In the genomic region with DNA sequence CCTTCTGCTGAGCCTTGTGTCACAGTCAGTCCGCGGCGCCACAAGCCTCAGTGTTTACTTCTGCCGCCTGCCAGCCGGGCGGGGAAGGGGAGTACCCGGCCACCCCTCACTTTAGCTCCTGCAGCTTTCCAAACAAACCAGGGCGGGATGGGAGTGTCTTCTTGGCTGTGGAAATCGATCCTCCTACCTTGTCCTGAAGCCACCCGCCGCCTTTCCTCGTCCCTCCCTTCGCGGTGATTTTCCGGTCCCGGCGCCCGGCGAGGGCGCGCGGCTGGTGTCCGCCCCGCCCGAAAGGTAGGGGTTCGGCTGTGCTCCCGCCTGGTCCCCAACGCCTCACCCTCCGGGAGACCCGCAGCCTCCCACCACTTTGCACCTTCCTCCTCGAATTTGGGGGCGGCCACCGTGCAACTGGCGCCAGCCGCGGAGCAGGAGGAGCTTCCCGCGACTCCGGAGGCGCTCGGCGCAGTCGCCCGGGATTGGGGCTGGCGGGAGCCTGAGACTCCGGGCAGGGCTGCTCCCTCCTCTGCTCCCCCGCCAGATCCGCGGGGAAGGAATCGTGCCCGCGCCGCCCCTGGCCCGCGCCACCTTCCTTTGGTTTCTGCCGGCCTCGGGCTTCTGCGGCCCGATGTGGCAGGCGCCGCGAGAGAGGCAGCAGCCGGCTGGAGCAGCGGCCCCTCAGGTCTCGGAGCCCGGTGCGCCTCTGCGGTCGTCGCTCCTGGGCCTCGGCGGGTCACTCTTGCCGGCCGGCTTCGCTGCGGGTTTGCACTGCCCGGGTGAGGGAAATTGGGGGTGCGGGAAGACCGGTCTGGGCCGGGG, we compare ENCODE assay signal across 8 cellular contexts. TPM values are rescaled to one million over a fixed set of nuclear protein-coding genes. Genes with fewer than 3 reads are reported as not detected.
DNase-seq lines count a peak whose midpoint lies in the region; ATAC-seq and TF ChIP-seq lines count a peak whose summit lies in the region.

No MANE protein-coding gene starts in this region.

- H2AFZ ChIP-seq in neuronal stem cell (ENCODE audit: low read length) = peak overlapping the region; percentile 99

- peak overlapping the region; percentile 85 for H3K4me2 ChIP-seq in neuronal stem cell (ENCODE audit: insufficient read depth, low read length, poor library complexity, severe bottlenecking)

- DNase-seq in SIG-M5 treated with dmso at 0.1 percent for 504 hours (lab: John Stamatoyannopoulos, UW; ENCODE audit: unreplicated experiment) (peak; percentile 65), SIG-M5 (lab: John Stamatoyannopoulos, UW) (no peak), HAP-1 (ENCODE audit: low spot score in 2 of 2) (peak; percentile 28 to 69), NB4 (ENCODE audit: low read depth) (peak; percentile 72), Right ventricle myocardium superior (peak; percentile 79), neuronal stem cell (ENCODE audit: low spot score) (peak; percentile 56), SKM-1 treated with dmso at 0.1 percent for 144 hours (lab: John Stamatoyannopoulos, UW; ENCODE audit: unreplicated experiment) (no peak)

- peaks cover 17% of the 10 kb centered on the region for H3K4me1 Mint-ChIP-seq in activated naive CD4-positive, alpha-beta T cell treated with anti-CD3 and anti-CD28 coated beads, Interleukin-2, amount 50 U/mL, for 24 hours

- peak overlapping the region; percentile 73 for H3K14ac ChIP-seq in neuronal stem cell (ENCODE audit: low read length)

- peak overlapping the region; percentile 65 for H2BK15ac ChIP-seq in neuronal stem cell (ENCODE audit: low read length)

- H3K4me3 Mint-ChIP-seq in activated naive CD4-positive, alpha-beta T cell treated with anti-CD3 and anti-CD28 coated beads, Interleukin-2, amount 50 U/mL, for 24 hours = peak overlapping the region; percentile 76

- no peak overlapping the region for H3K27ac Mint-ChIP-seq in activated naive CD4-positive, alpha-beta T cell treated with anti-CD3 and anti-CD28 coated beads, Interleukin-2, amount 50 U/mL, for 24 hours

- no peaks in the 10 kb centered on the region for H3K36me3 ChIP-seq in HAP-1 (replicated peaks)
- no peaks in the 10 kb centered on the region for H3K36me3 ChIP-seq in neuronal stem cell (replicated peaks in 1 of 2; ENCODE audit: control insufficient read depth in 2 of 2, insufficient read depth in 2 of 2, low read length in 2 of 2)

- peaks cover 44% of the 10 kb centered on the region for H3K27me3 Mint-ChIP-seq in activated naive CD4-positive, alpha-beta T cell treated with anti-CD3 and anti-CD28 coated beads, Interleukin-2, amount 50 U/mL, for 24 hours

- peak overlapping the region; percentile 90 for H3K23ac ChIP-seq in neuronal stem cell (ENCODE audit: low read depth, low read length, poor library complexity)

- ATAC-seq in Right ventricle myocardium superior (ENCODE audit: poor library complexity) = peak; percentile 84

- no peak overlapping the region for H2BK120ac ChIP-seq in neuronal stem cell (ENCODE audit: low read depth, low read length)

- no peak for TF ChIP-seq CTCF in NB4 (IDR thresholded peaks at IDR 0.05; ENCODE audit: low read depth, low read length)

- peak overlapping the region; percentile 97 for H3K18ac ChIP-seq in neuronal stem cell (ENCODE audit: low read length)

- H3K4me3 ChIP-seq in HAP-1 (peak overlapping the region; percentile 69), NB4 (ENCODE audit: low read depth, low read length) (peak overlapping the region; percentile 65), neuronal stem cell (ENCODE audit: low read length in 2 of 2) (peak overlapping the region; percentile 61 to 90)

- H4K91ac ChIP-seq in neuronal stem cell (ENCODE audit: low read depth, low read length, poor library complexity) = no peak overlapping the region

- intact Hi-C loops in Right ventricle myocardium superior (cut with DNase I) = loop anchor here (2.0 to 5.0 kb wide), 2 partner anchors 30 to 60 kb away; partner anchors contain the start of gene ST3GAL6

- H3K27ac ChIP-seq in neuronal stem cell (replicated peaks; ENCODE audit: low read length) = peak overlapping the region; percentile 61

- in situ Hi-C loops in HAP-1 (cut with MboI; ENCODE audit: low sequenced_read_pairs) = no loop called here

- H2AK5ac ChIP-seq in neuronal stem cell (ENCODE audit: low read depth, low read length) = no peak overlapping the region

- peak; percentile 36 for TF ChIP-seq POLR2A in NB4 (IDR thresholded peaks at IDR 0.05; ENCODE audit: extremely low read depth, insufficient read length)

- no peak overlapping the region for H2BK5ac ChIP-seq in neuronal stem cell (ENCODE audit: low read length)

- H3K9me3 ChIP-seq in HAP-1 = no peaks in the 10 kb centered on the region
- no peaks in the 10 kb centered on the region for H3K9me3 ChIP-seq in neuronal stem cell (replicated peaks in 1 of 2; ENCODE audit: control insufficient read depth in 2 of 2, insufficient read depth in 1 of 2, low read depth in 1 of 2, low read length in 2 of 2)

- H3K4me1 ChIP-seq in HAP-1 (peaks cover 10% of the 10 kb centered on the region; the same call in 1 of the 2 replicates), neuronal stem cell (ENCODE audit: control insufficient read depth in 2 of 2, insufficient read depth in 1 of 2, low read depth in 1 of 2, low read length in 2 of 2) (peaks cover 2 to 4% of the 10 kb centered on the region in 2 donors)

- WGBS in neuronal stem cell (ENCODE audit: extremely low coverage in 2 of 2, insufficient read length in 2 of 2, insufficient replicate concordance in 1 of 2), 2 donors = no CpG with 5 or more reads among the region's 80 CpGs

- H3K9me3 Mint-ChIP-seq in activated naive CD4-positive, alpha-beta T cell treated with anti-CD3 and anti-CD28 coated beads, Interleukin-2, amount 50 U/mL, for 24 hours = no peaks in the 10 kb centered on the region

- H3K79me1 ChIP-seq in neuronal stem cell (ENCODE audit: low read depth, low read length) = no peaks in the 10 kb centered on the region

- no peaks in the 10 kb centered on the region for H3K27me3 ChIP-seq in HAP-1 (ENCODE audit: low read depth)
- peaks cover 0 to 2% (median 0%) of the 10 kb centered on the region in 3 experiments for H3K27me3 ChIP-seq in neuronal stem cell (ENCODE audit: control insufficient read depth in 3 of 3, insufficient read depth in 3 of 3, low read depth in 1 of 3, low read length in 3 of 3)

- H3K9ac ChIP-seq in neuronal stem cell (ENCODE audit: low read depth, low read length, poor library complexity) = peak overlapping the region; percentile 87

- no peak overlapping the region for H2BK12ac ChIP-seq in neuronal stem cell (ENCODE audit: low read length)

- H3K36me3 Mint-ChIP-seq in activated naive CD4-positive, alpha-beta T cell treated with anti-CD3 and anti-CD28 coated beads, Interleukin-2, amount 50 U/mL, for 24 hours = no peaks in the 10 kb centered on the region

- H3K4ac ChIP-seq in neuronal stem cell (ENCODE audit: low read length) = no peak overlapping the region

- peak overlapping the region; percentile 24 for H4K8ac ChIP-seq in neuronal stem cell (ENCODE audit: low read depth, low read length)

RNA-seq across cellular contexts. Expression of gene ST3GAL6, which starts 30.7 kb away (rescaled TPM):
- 34.1 TPM for total RNA-seq in Right ventricle myocardium superior
- 6.9 TPM for polyA plus RNA-seq in neuronal stem cell (2013, experiment 1 of 2)
- polyA plus RNA-seq in neuronal stem cell (2013, experiment 2 of 2) = 7.8 TPM

Comparison
In these comparisons a context has a peak if more than half of its experiments do, and no peak if none do; other contexts are left out.
1. DNase-seq: peak in SIG-M5 treated with dmso at 0.1 percent for 504 hours (single experiment), HAP-1 (2 of 2), NB4 (single experiment), Right ventricle myocardium superior (single experiment) and neuronal stem cell (single experiment); none in SIG-M5 (single experiment) and SKM-1 treated with dmso at 0.1 percent for 144 hours (single experiment).
2. Peak in every context shown above with its lines, with median percentiles within 50 percentile points of each other: H3K4me3 ChIP-seq.